Comparison of ENCODE assay signal across 8 cellular contexts in the genomic region with DNA sequence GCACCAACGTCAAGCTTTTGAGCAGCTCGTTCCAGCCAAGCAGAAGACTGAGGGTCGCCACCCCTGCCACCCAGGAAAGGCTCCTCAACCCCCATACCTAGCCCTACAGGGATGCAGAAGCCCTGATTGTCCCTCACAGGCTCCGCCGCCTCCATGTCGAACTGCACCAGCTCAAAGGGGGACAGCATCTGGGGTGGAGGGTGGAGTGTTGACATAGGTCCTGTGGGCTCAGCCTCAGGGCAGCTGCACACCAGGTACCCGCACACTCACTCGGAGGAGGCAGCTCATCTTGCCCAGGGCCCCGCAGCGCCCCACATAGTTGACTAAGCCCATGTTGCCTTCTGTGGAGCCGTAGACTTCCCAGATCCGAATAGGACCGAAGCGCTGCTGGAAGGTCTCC. TPM values are rescaled to one million over a fixed set of nuclear protein-coding genes. Genes with fewer than 3 reads are reported as not detected.
DNase-seq lines count a peak whose midpoint lies in the region; ATAC-seq and TF ChIP-seq lines count a peak whose summit lies in the region.
"Had no signal": no experiment of that assay in that cellular context is flagged by ENCODE, and none has a peak within 500 bp of the region (broad histone marks: within the 10 kb centered on the region; RNA-seq: fewer than 3 reads in every experiment).

No MANE protein-coding gene starts in this region.

- no peaks in the 10 kb centered on the region for H3K27me3 ChIP-seq in CD4-positive, alpha-beta memory T cell (ENCODE audit: insufficient read depth, low read length)
- H3K27me3 ChIP-seq: adrenal gland, SJSA1 had no signal

- POLR2A ChIA-PET in CD4-positive, alpha-beta memory T cell (lab: Charles Lee; ENCODE audit: partially characterized antibody) = interaction anchor here (0.5 to 4.0 kb wide), 7 partner anchors 18 to 1140 kb away, joined by 3 to 33 read pairs (median 6); a partner anchor contains a TSS
- POLR2A ChIA-PET in WTC11 (lab: Charles Lee) = interaction anchor here (1.6 kb wide), 1 partner anchor 44 kb away, joined by 5 read pairs; a partner anchor contains a TSS

- TF ChIP-seq CTCF in WTC11 (IDR thresholded peaks at IDR 0.05) = no peak

- H3K9me3 Mint-ChIP-seq in CD4-positive, alpha-beta memory T cell = peaks cover 0 to 16% (median 4%) of the 10 kb centered on the region in 8 donors
- no peaks in the 10 kb centered on the region; the same call in 1 of the 2 replicates for H3K9me3 Mint-ChIP-seq in WTC11

- peaks cover 0 to 1% of the 10 kb centered on the region in 2 donors for H3K36me3 Mint-ChIP-seq in CD4-positive, alpha-beta memory T cell
- no peaks in the 10 kb centered on the region for H3K36me3 Mint-ChIP-seq in WTC11

- H3K36me3 ChIP-seq in CD4-positive, alpha-beta memory T cell (ENCODE audit: insufficient read depth, low read length) = no peaks in the 10 kb centered on the region
- H3K36me3 ChIP-seq: adrenal gland, SJSA1 had no signal

- H3K9me3 ChIP-seq in CD4-positive, alpha-beta memory T cell (ENCODE audit: control insufficient read depth in 1 of 2, low read length in 2 of 2) = no peaks in the 10 kb centered on the region
- H3K9me3 ChIP-seq: adrenal gland had no signal

- H3K27ac Mint-ChIP-seq in CD4-positive, alpha-beta memory T cell = peak overlapping the region in 5 of 7 donors; percentile 46 to 98 (median 94)
- H3K27ac Mint-ChIP-seq in WTC11 = no peak overlapping the region

- peak overlapping the region in 3 of 8 donors; percentile 12 to 60 (median 27) for H3K4me3 Mint-ChIP-seq in CD4-positive, alpha-beta memory T cell
- peak overlapping the region; percentile 81 for H3K4me3 Mint-ChIP-seq in WTC11

- peaks cover 14 to 25% (median 17%) of the 10 kb centered on the region in 4 donors for H3K4me1 Mint-ChIP-seq in CD4-positive, alpha-beta memory T cell
- peaks cover 17% of the 10 kb centered on the region for H3K4me1 Mint-ChIP-seq in WTC11

- DNase-seq in CD4-positive, alpha-beta memory T cell = no peak
- DNase-seq in WTC11 (ENCODE audit: low spot score) (no peak), left lobe of liver (ENCODE audit: low spot score) (peak; percentile 56), NCI-H2196 treated with DMSO at 0.1 percent for 48 hours (lab: John Stamatoyannopoulos, UW; ENCODE audit: unreplicated experiment) (no peak)

- H3K4me1 ChIP-seq in CD4-positive, alpha-beta memory T cell (ENCODE audit: insufficient read depth, low read length) = peaks cover 16% of the 10 kb centered on the region

- H3K4me3 ChIP-seq in CD4-positive, alpha-beta memory T cell (ENCODE audit: low read length in 2 of 2) = no peak overlapping the region

- CTCF ChIA-PET in CD4-positive, alpha-beta memory T cell (lab: Charles Lee; ENCODE audit: partially characterized antibody) = interaction anchor here (1.7 to 2.7 kb wide), 4 partner anchors 13 to 81 kb away, joined by 5 to 9 read pairs (median 6); a partner anchor contains a TSS
- CTCF ChIA-PET in WTC11 (lab: Charles Lee) = interaction anchor here (2.4 to 4.2 kb wide), 2 partner anchors 13 to 19 kb away, joined by 16 to 30 read pairs; a partner anchor contains a TSS

- H3K27ac ChIP-seq in CD4-positive, alpha-beta memory T cell (ENCODE audit: low read depth, low read length) = no peak overlapping the region

- intact Hi-C loops in CD4-positive, alpha-beta memory T cell (cut with micrococcal nuclease) = no loop called here

- ATAC-seq in WTC11 (no peak), left lobe of liver (no peak), GM19324 (IDR thresholded peaks at IDR 0.05; ENCODE audit: low FRiP score, unreplicated experiment) (no peak), HG02623 (IDR thresholded peaks at IDR 0.05; ENCODE audit: unreplicated experiment) (no peak)

- H3K27me3 Mint-ChIP-seq in CD4-positive, alpha-beta memory T cell = no peaks in the 10 kb centered on the region
- peaks cover 11% of the 10 kb centered on the region for H3K27me3 Mint-ChIP-seq in WTC11 (ENCODE audit: low read depth)

TF ChIP-seq in WTC11, 78 proteins besides CTCF, POLR2A, EP300 and RAD21:
- TF ChIP-seq ZNF232 (CRISPR knock-in tag; IDR thresholded peaks at IDR 0.05) (no peak), SMAD3 (CRISPR knock-in tag; IDR thresholded peaks at IDR 0.05; ENCODE audit: borderline replicate concordance) (no peak), SP1 (CRISPR knock-in tag; conservative IDR thresholded peaks at IDR 0.05) (no peak), CREM (CRISPR knock-in tag; IDR thresholded peaks at IDR 0.05) (no peak), MYBL2 (CRISPR knock-in tag; IDR thresholded peaks at IDR 0.05) (no peak), SMAD4 (CRISPR knock-in tag; IDR thresholded peaks at IDR 0.05) (no peak), JUN (CRISPR knock-in tag; IDR thresholded peaks at IDR 0.05) (no peak), NR1H2 (CRISPR knock-in tag; IDR thresholded peaks at IDR 0.05) (no peak), GTF2I (CRISPR knock-in tag; conservative IDR thresholded peaks at IDR 0.05) (no peak), CREB1 (CRISPR knock-in tag; IDR thresholded peaks at IDR 0.05) (no peak), TCF7 (CRISPR knock-in tag; IDR thresholded peaks at IDR 0.05; ENCODE audit: low read depth) (no peak)
- TF ChIP-seq, protein P1, sequence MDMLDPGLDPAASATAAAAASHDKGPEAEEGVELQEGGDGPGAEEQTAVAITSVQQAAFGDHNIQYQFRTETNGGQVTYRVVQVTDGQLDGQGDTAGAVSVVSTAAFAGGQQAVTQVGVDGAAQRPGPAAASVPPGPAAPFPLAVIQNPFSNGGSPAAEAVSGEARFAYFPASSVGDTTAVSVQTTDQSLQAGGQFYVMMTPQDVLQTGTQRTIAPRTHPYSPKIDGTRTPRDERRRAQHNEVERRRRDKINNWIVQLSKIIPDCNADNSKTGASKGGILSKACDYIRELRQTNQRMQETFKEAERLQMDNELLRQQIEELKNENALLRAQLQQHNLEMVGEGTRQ (CRISPR knock-in tag; IDR thresholded peaks at IDR 0.05) = no peak
- TF ChIP-seq, protein P2, sequence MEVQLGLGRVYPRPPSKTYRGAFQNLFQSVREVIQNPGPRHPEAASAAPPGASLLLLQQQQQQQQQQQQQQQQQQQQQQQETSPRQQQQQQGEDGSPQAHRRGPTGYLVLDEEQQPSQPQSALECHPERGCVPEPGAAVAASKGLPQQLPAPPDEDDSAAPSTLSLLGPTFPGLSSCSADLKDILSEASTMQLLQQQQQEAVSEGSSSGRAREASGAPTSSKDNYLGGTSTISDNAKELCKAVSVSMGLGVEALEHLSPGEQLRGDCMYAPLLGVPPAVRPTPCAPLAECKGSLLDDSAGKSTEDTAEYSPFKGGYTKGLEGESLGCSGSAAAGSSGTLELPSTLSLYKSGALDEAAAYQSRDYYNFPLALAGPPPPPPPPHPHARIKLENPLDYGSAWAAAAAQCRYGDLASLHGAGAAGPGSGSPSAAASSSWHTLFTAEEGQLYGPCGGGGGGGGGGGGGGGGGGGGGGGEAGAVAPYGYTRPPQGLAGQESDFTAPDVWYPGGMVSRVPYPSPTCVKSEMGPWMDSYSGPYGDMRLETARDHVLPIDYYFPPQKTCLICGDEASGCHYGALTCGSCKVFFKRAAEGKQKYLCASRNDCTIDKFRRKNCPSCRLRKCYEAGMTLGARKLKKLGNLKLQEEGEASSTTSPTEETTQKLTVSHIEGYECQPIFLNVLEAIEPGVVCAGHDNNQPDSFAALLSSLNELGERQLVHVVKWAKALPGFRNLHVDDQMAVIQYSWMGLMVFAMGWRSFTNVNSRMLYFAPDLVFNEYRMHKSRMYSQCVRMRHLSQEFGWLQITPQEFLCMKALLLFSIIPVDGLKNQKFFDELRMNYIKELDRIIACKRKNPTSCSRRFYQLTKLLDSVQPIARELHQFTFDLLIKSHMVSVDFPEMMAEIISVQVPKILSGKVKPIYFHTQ (CRISPR knock-in tag; IDR thresholded peaks at IDR 0.05) = no peak

RNA-seq across cellular contexts. Expression of a gene that starts 11.6 kb away (rescaled TPM):
- total RNA-seq in CD4-positive, alpha-beta memory T cell = 10 to 100 TPM; 10.5 to 12.2 TPM
- 10 to 100 TPM; 16.1 to 23.6 TPM for polyA plus RNA-seq in CD4-positive, alpha-beta memory T cell
- total RNA-seq in WTC11 (2021) (18.8 to 22.0 TPM (median 21.9 TPM) in 3 replicates), left lobe of liver (736 TPM)

RNA-seq across cellular contexts. Expression of a gene that starts 19.4 kb away (rescaled TPM):
- 10 to 100 TPM; 19.8 TPM for total RNA-seq in CD4-positive, alpha-beta memory T cell
- polyA plus RNA-seq in CD4-positive, alpha-beta memory T cell = 1 to 10 TPM; 1.9 to 6.2 TPM
- 17.0 to 19.7 TPM (median 18.0 TPM) in 3 replicates for total RNA-seq in WTC11 (2021)
- total RNA-seq in left lobe of liver = 5.0 TPM

RNA-seq across cellular contexts. Expression of a gene that starts 24.1 kb away (rescaled TPM):
- total RNA-seq in CD4-positive, alpha-beta memory T cell = 10 to 100 TPM; 16.4 to 19.5 TPM
- polyA plus RNA-seq in CD4-positive, alpha-beta memory T cell = 1 to 10 TPM; 1.4 to 5.5 TPM
- total RNA-seq in WTC11 (2021) (5.0 to 6.5 TPM (median 6.0 TPM) in 3 replicates), left lobe of liver (2.4 TPM)

RNA-seq across cellular contexts. Expression of a gene that starts 33.4 kb away (rescaled TPM):
- 10 to 100 TPM; 27.6 TPM for total RNA-seq in CD4-positive, alpha-beta memory T cell
- 10 to 100 TPM in 1 of 2 donors, 1 to 10 TPM in 1; 5.6 to 17.0 TPM for polyA plus RNA-seq in CD4-positive, alpha-beta memory T cell
- total RNA-seq in WTC11 (2021) = 5.1 to 5.9 TPM (median 5.7 TPM) in 3 replicates
- total RNA-seq in left lobe of liver = 2.7 TPM

RNA-seq across cellular contexts. Expression of a gene that starts 43.6 kb away (rescaled TPM):
- total RNA-seq in CD4-positive, alpha-beta memory T cell = 100 to 1,000 TPM; 342 to 348 TPM
- 10 to 100 TPM; 19.4 to 70.9 TPM for polyA plus RNA-seq in CD4-positive, alpha-beta memory T cell
- 1,095 to 1,221 TPM (median 1,108 TPM) in 3 replicates for total RNA-seq in WTC11 (2021)
- 84.0 TPM for total RNA-seq in left lobe of liver

Comparison
In these comparisons a context has a peak if more than half of its experiments do, and no peak if none do; other contexts are left out.
1. RNA of a gene that starts 11.6 kb away (total RNA-seq): 736 TPM in left lobe of liver (single experiment); 18.8 to 22.0 TPM in WTC11 and 10.5 to 12.2 TPM in CD4-positive, alpha-beta memory T cell; every median in the first group is over 10 times any median in the second.